In genomic region chr13:93765056-93765455, GRCh38 we compare ENCODE assay signal across 27 cellular contexts.
"Had no signal": no experiment of that assay in that cellular context is flagged by ENCODE, and none has a peak within 500 bp of the region (broad histone marks: within the 10 kb centered on the region; RNA-seq: fewer than 3 reads in every experiment).

No MANE protein-coding gene starts in this region.

- H3K27ac Mint-ChIP-seq: activated naive CD4-positive, alpha-beta T cell treated with anti-CD3 and anti-CD28 coated beads, Interleukin-2, amount 10 ng/mL, durations not matched to agents 7 days and 5 days; activated naive CD4-positive, alpha-beta T cell treated with anti-CD3 and anti-CD28 coated beads, Interleukin-2, amount 50 U/mL, for 72 hours; activated naive CD8-positive, alpha-beta T cell treated with anti-CD3 and anti-CD28 coated beads, Interleukin-2, amount 10 ng/mL, durations not matched to agents 7 days and 5 days; activated T-cell treated with anti-CD3 and anti-CD28 coated beads, Interleukin-2, amount 50 U/mL, for 24 hours; activated T-cell treated with anti-CD3 and anti-CD28 coated beads, Interleukin-2, amount 50 U/mL, for 72 hours had no signal

- H3K36me3 ChIP-seq: breast epithelium, cardiac muscle cell, colonic mucosa had no signal

- DNase-seq: activated CD4-positive, alpha-beta T cell treated with anti-CD3 and anti-CD28 coated beads for 4 hours; activated CD4-positive, alpha-beta T cell treated with anti-CD3 and anti-CD28 coated beads, Interleukin-2, amount 50 U/mL, for 1 hour; activated CD4-positive, alpha-beta T cell treated with anti-CD3 and anti-CD28 coated beads, Interleukin-2, amount 50 U/mL, for 48 hours; activated CD4-positive, CD25-positive, alpha-beta regulatory T cell; activated CD4-positive, CD25-positive, alpha-beta regulatory T cell treated with anti-CD3 and anti-CD28 coated beads, Interleukin-2, amount 50 U/mL, for 72 hours; activated CD8-positive, alpha-beta memory T cell treated with anti-CD3 and anti-CD28 coated beads, Interleukin-2, amount 50 U/mL, for 48 hours; activated gamma-delta T cell; activated naive CD4-positive, alpha-beta T cell; activated naive CD4-positive, alpha-beta T cell treated with anti-CD3 and anti-CD28 coated beads, Interleukin-2, amount 10 ng/mL, durations not matched to agents 7 days and 5 days; activated naive CD8-positive, alpha-beta T cell treated with anti-CD3 and anti-CD28 coated beads, Interleukin-2, amount 10 ng/mL, durations not matched to agents 7 days and 5 days; activated T-cell treated with anti-CD3 and anti-CD28 coated beads for 4 hours; activated T-cell treated with anti-CD3 and anti-CD28 coated beads, Interleukin-2, amount 50 U/mL, for 24 hours; activated T-cell treated with anti-CD3 and anti-CD28 coated beads, Interleukin-2, amount 50 U/mL, for 72 hours; amniotic stem cell; anterior cingulate cortex; body of pancreas; central memory CD4-positive, alpha-beta T cell; cerebellar nuclear complex; colonic mucosa; effector CD8-positive, alpha-beta T cell; head of caudate nucleus; T-helper 2 cell had no signal

- H3K27ac ChIP-seq: body of pancreas, breast epithelium, cardiac muscle cell, colonic mucosa had no signal

- ATAC-seq: activated naive CD4-positive, alpha-beta T cell treated with anti-CD3 and anti-CD28 coated beads, Interleukin-2, amount 50 U/mL, for 72 hours; activated T-cell treated with anti-CD3 and anti-CD28 coated beads, Interleukin-2, amount 50 U/mL, for 72 hours; body of pancreas; esophagus mucosa had no signal

- H3K36me3 Mint-ChIP-seq: activated naive CD4-positive, alpha-beta T cell treated with anti-CD3 and anti-CD28 coated beads, Interleukin-2, amount 10 ng/mL, durations not matched to agents 7 days and 5 days; activated naive CD4-positive, alpha-beta T cell treated with anti-CD3 and anti-CD28 coated beads, Interleukin-2, amount 50 U/mL, for 72 hours; activated naive CD8-positive, alpha-beta T cell treated with anti-CD3 and anti-CD28 coated beads, Interleukin-2, amount 10 ng/mL, durations not matched to agents 7 days and 5 days had no signal

- H3K9me3 Mint-ChIP-seq: activated naive CD4-positive, alpha-beta T cell treated with anti-CD3 and anti-CD28 coated beads, Interleukin-2, amount 10 ng/mL, durations not matched to agents 7 days and 5 days had no signal

- H3K4me3 Mint-ChIP-seq: activated naive CD4-positive, alpha-beta T cell treated with anti-CD3 and anti-CD28 coated beads, Interleukin-2, amount 10 ng/mL, durations not matched to agents 7 days and 5 days; activated naive CD8-positive, alpha-beta T cell treated with anti-CD3 and anti-CD28 coated beads, Interleukin-2, amount 10 ng/mL, durations not matched to agents 7 days and 5 days; activated T-cell treated with anti-CD3 and anti-CD28 coated beads, Interleukin-2, amount 50 U/mL, for 24 hours; activated T-cell treated with anti-CD3 and anti-CD28 coated beads, Interleukin-2, amount 50 U/mL, for 72 hours had no signal

- H3K4me3 ChIP-seq: body of pancreas, breast epithelium, cardiac muscle cell, colonic mucosa had no signal

- H3K27me3 ChIP-seq: body of pancreas, breast epithelium, cardiac muscle cell, colonic mucosa had no signal

- FAIRE-seq: frontal cortex had no signal

- H3K9me3 ChIP-seq: body of pancreas, breast epithelium, colonic mucosa had no signal

- H3K4me1 ChIP-seq: breast epithelium, colonic mucosa had no signal

- H3K27me3 Mint-ChIP-seq: activated naive CD4-positive, alpha-beta T cell treated with anti-CD3 and anti-CD28 coated beads, Interleukin-2, amount 10 ng/mL, durations not matched to agents 7 days and 5 days had no signal

- H3K4me1 Mint-ChIP-seq: activated naive CD4-positive, alpha-beta T cell treated with anti-CD3 and anti-CD28 coated beads, Interleukin-2, amount 10 ng/mL, durations not matched to agents 7 days and 5 days; activated naive CD8-positive, alpha-beta T cell treated with anti-CD3 and anti-CD28 coated beads, Interleukin-2, amount 10 ng/mL, durations not matched to agents 7 days and 5 days had no signal
